In the genomic region with DNA sequence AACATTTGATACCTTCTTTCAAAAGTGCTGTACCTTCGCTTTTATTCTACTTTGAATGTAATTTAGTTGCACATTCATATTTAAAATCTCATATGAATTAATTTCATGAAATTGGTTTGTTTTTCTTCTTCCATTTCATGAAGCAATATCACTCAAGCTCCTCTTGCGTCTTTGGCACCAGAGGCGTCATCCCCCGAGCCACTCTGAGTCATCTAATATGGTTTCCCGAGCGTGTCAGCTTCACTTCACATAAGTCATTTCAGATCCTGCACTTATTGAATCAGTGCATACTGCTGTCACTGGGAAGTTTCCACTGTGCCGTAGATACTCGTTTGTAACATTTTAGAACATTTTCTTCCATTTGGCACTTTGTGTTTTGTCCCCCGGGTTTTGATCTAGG, we compare ENCODE assay signal across 11 cellular contexts. TPM values are rescaled to one million over a fixed set of nuclear protein-coding genes. Genes with fewer than 3 reads are reported as not detected.
A peak's percentile ranks its signal among the peaks of the same experiment; 100 is the strongest.
DNase-seq lines count a peak whose midpoint lies in the region; ATAC-seq and FAIRE-seq lines count a peak whose summit lies in the region.
"Had no signal": no experiment of that assay in that cellular context is flagged by ENCODE, and none has a peak within 500 bp of the region (broad histone marks: within the 10 kb centered on the region; RNA-seq: fewer than 3 reads in every experiment).

No MANE protein-coding gene starts in this region.

- FAIRE-seq in urothelium cell line (lab: Jason Lieb, UNC), result no peak
- FAIRE-seq: D721Med had no signal

- H3K27me3 Mint-ChIP-seq in activated T-helper 17 cell treated with anti-CD3 and anti-CD28 coated beads, Interleukin-2, amount 50 U/mL, for 72 hours, result no peaks in the 10 kb centered on the region

- H3K9me3 Mint-ChIP-seq in activated T-helper 17 cell treated with anti-CD3 and anti-CD28 coated beads, Interleukin-2, amount 50 U/mL, for 72 hours, result no peaks in the 10 kb centered on the region

- H3K4me3 Mint-ChIP-seq in activated T-helper 17 cell treated with anti-CD3 and anti-CD28 coated beads, Interleukin-2, amount 50 U/mL, for 72 hours, result no peak overlapping the region

- H3K36me3 Mint-ChIP-seq in activated T-helper 17 cell treated with anti-CD3 and anti-CD28 coated beads, Interleukin-2, amount 50 U/mL, for 72 hours (ENCODE audit: low read depth), result no peaks in the 10 kb centered on the region

- DNase-seq in AG08395 (ENCODE audit: low spot score) (peak; percentile 42), H4 (ENCODE audit: low spot score) (peak; percentile 43), iris pigment epithelial cell (ENCODE audit: low read depth) (peak; percentile 67), C1 segment of cervical spinal cord (lab: John Stamatoyannopoulos, UW) (no peak), COLO829 (ENCODE audit: low spot score) (no peak), urothelium cell line (ENCODE audit: low spot score) (no peak)
- DNase-seq: activated T-cell treated with anti-CD3 and anti-CD28 coated beads for 4 hours, NCI-H1105 treated with DMSO at 0.1 percent for 48 hours had no signal

- H3K4me1 Mint-ChIP-seq in activated T-helper 17 cell treated with anti-CD3 and anti-CD28 coated beads, Interleukin-2, amount 50 U/mL, for 72 hours, result peaks cover 14% of the 10 kb centered on the region

- H3K27ac Mint-ChIP-seq in activated T-helper 17 cell treated with anti-CD3 and anti-CD28 coated beads, Interleukin-2, amount 50 U/mL, for 72 hours, result peak overlapping the region; percentile 38

- ATAC-seq in activated T-helper 17 cell treated with anti-CD3 and anti-CD28 coated beads, Interleukin-2, amount 50 U/mL, for 72 hours (replicated peaks), result peak; percentile 86
- no peak for ATAC-seq in HG02763 (IDR thresholded peaks at IDR 0.05; ENCODE audit: unreplicated experiment)

RNA-seq across cellular contexts. Expression of a gene that starts 52.4 kb away (rescaled TPM):
- 23.7 and 23.8 TPM in 2 replicates for total RNA-seq in H4 (2014; rRNA removed; shearing (Covaris generic))
- total RNA-seq in activated T-helper 17 cell treated with anti-CD3 and anti-CD28 coated beads, Interleukin-2, amount 50 U/mL, for 72 hours, result 1 to 10 TPM; 3.4 to 5.1 TPM

Comparison
In these comparisons a context has a peak if more than half of its experiments do, and no peak if none do; other contexts are left out.
1. DNase-seq: peak in AG08395 (single experiment), H4 (single experiment) and iris pigment epithelial cell (single experiment); none in C1 segment of cervical spinal cord (0 of 14), COLO829 (single experiment) and urothelium cell line (single experiment).